Comparison of ENCODE assay signal across 10 cellular contexts in the genomic region with DNA sequence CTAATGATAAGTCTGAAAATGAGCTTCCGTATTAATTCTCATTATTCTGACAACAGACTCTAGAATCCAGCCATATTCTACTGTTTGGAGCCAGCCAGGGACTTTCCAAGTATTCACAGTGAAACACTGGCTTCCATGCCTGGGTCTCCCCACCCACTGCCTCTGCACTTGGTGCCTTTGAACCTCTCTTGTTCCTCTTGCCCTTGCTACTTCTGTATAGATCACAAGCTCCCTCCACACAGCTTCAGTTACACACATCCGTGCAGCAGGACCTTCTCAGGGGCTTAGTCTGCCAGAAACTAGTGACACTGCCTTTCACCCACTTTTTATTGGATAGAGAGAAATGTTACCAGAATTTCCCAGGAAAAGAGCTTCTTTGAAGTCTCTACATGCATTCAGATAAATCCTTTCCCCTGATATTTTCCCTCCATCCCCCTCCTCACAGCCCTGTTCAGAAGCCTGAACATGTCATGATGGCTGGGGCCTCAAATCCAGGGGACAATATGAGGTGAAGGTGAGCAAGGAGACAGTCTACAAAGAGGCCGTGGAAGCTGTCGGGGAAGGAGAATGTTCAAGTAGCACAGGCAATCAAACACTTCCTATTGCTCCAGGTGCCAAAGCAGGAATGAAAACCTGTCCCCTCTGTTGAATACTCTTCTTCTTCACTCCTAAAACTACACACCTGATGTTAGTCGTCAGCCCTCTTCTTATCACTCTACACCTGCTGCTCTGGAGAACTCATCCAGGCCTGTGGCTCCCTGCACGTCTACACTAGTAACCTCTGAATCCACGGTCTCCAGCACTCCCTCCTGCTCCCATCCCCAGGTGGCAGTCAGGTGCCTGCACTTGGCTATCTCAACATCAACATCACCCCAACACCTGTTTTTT. TPM values are rescaled to one million over a fixed set of nuclear protein-coding genes. Genes with fewer than 3 reads are reported as not detected.
DNase-seq lines count a peak whose midpoint lies in the region; ATAC-seq, FAIRE-seq and TF ChIP-seq lines count a peak whose summit lies in the region.
"Had no signal": no experiment of that assay in that cellular context is flagged by ENCODE, and none has a peak within 500 bp of the region (broad histone marks: within the 10 kb centered on the region; RNA-seq: fewer than 3 reads in every experiment).

No MANE protein-coding gene starts in this region.

- no peaks in the 10 kb centered on the region for H3K36me3 ChIP-seq in HepG2 (replicated peaks in 1 of 2; ENCODE audit: control insufficient read depth in 1 of 2, insufficient read depth in 2 of 2, low read length in 2 of 2)

- no peak for TF ChIP-seq CTCF in activated CD8-positive, alpha-beta T cell treated with anti-CD3 and anti-CD28 coated beads for 36 hours (IDR thresholded peaks at IDR 0.05)
- TF ChIP-seq CTCF in HepG2 (CRISPR knock-in tag; IDR thresholded peaks at IDR 0.05), result no peak
- no peak for TF ChIP-seq CTCF in D721Med (IDR thresholded peaks at IDR 0.05; ENCODE audit: insufficient read depth, missing control alignments)

- H3K27ac ChIP-seq in HepG2 (ENCODE audit: extremely low read length, insufficient read depth, low read length), result no peak overlapping the region

- H3K9ac ChIP-seq in HepG2 (ENCODE audit: insufficient read depth, low read depth, low read length), result no peak overlapping the region

- H3K36me3 Mint-ChIP-seq in activated naive CD4-positive, alpha-beta T cell treated with anti-CD3 and anti-CD28 coated beads, Interleukin-2, amount 50 U/mL, for 72 hours, result no peaks in the 10 kb centered on the region
- no peaks in the 10 kb centered on the region for H3K36me3 Mint-ChIP-seq in activated CD8-positive, alpha-beta T cell treated with anti-CD3 and anti-CD28 coated beads for 36 hours (ENCODE audit: low read depth)

- H3K27ac Mint-ChIP-seq in activated naive CD4-positive, alpha-beta T cell treated with anti-CD3 and anti-CD28 coated beads, Interleukin-2, amount 50 U/mL, for 72 hours, result peak overlapping the region in 1 of 2 donors; percentile 42
- H3K27ac Mint-ChIP-seq in activated CD8-positive, alpha-beta T cell treated with anti-CD3 and anti-CD28 coated beads for 36 hours, result peak overlapping the region; percentile 16

- H3K27me3 Mint-ChIP-seq in activated CD8-positive, alpha-beta T cell treated with anti-CD3 and anti-CD28 coated beads for 36 hours, result peaks cover 8% of the 10 kb centered on the region

- TF ChIP-seq EP300 in HepG2 (IDR thresholded peaks at IDR 0.05; ENCODE audit: low read depth in 2 of 2, low read length in 2 of 2) (no peak), HepG2 (CRISPR knock-in tag; IDR thresholded peaks at IDR 0.05; ENCODE audit: borderline replicate concordance) (no peak)

- no peak for TF ChIP-seq POLR2A in HepG2 (IDR thresholded peaks at IDR 0.05; ENCODE audit: insufficient read depth in 1 of 2, low read depth in 2 of 2, low read length in 2 of 2)

- CTCF ChIA-PET in activated CD8-positive, alpha-beta T cell treated with anti-CD3 and anti-CD28 coated beads for 36 hours (lab: Charles Lee), result interaction anchor here (0.8 to 2.2 kb wide), 5 partner anchors 13 to 161 kb away, joined by 3 to 6 read pairs (median 4); no protein-coding TSS in a partner anchor
- CTCF ChIA-PET in HepG2 (lab: Yijun Ruan, JAX; ENCODE audit: low intra/inter-chr PET ratio, low total read pairs), result no interaction called here

- H3K4me3 Mint-ChIP-seq in activated CD8-positive, alpha-beta T cell treated with anti-CD3 and anti-CD28 coated beads for 36 hours, result no peak overlapping the region

- FAIRE-seq in HepG2 (lab: Jason Lieb, UNC), result no peak
- FAIRE-seq in D721Med (lab: Jason Lieb, UNC), result no peak

- no peak for DNase-seq in activated naive CD4-positive, alpha-beta T cell treated with anti-CD3 and anti-CD28 coated beads, Interleukin-2, amount 50 U/mL, for 72 hours (ENCODE audit: low spot score in 2 of 2)
- no peak for DNase-seq in activated naive CD4-positive, alpha-beta T cell treated with Interleukin-2 at 50 U/mL for 16 hours
- DNase-seq in activated CD8-positive, alpha-beta T cell treated with anti-CD3 and anti-CD28 coated beads for 36 hours, result peak; percentile 40
- DNase-seq in HepG2 (ENCODE audit: low spot score) (no peak), D721Med (ENCODE audit: insufficient read length, low spot score) (no peak), HCEC 1CT (no peak), HPDE6-E6E7 (ENCODE audit: extremely low spot score) (no peak)
- DNase-seq: DND-41 had no signal

- intact Hi-C loops in activated CD8-positive, alpha-beta T cell treated with anti-CD3 and anti-CD28 coated beads for 36 hours (cut with micrococcal nuclease), result no loop called here
- intact Hi-C loops in HepG2 (cut with micrococcal nuclease; ENCODE audit: unreplicated experiment), result no loop called here

- POLR2A ChIA-PET in activated CD8-positive, alpha-beta T cell treated with anti-CD3 and anti-CD28 coated beads for 36 hours (lab: Charles Lee), result interaction anchor here (0.9 to 1.4 kb wide), 2 partner anchors 29 to 184 kb away, joined by 3 read pairs; no protein-coding TSS in a partner anchor
- POLR2A ChIA-PET in HepG2 (lab: Yijun Ruan, JAX), result no interaction called here

- H3K4me1 ChIP-seq in HepG2 (ENCODE audit: insufficient read depth, low read length), result no peaks in the 10 kb centered on the region

- H3K27me3 ChIP-seq in HepG2 (ENCODE audit: control insufficient read depth in 1 of 2, insufficient read depth in 2 of 2, low read length in 2 of 2), result no peaks in the 10 kb centered on the region; a peak in 1 of 5 replicates

- WGBS in HepG2 (ENCODE audit: low lambda C conversion rate), result 13% methylated on average over 7 of the region's 7 CpGs

- BruUV-seq in HepG2 (replicated peaks; lab: Mats Ljungman, UMichigan), result no TSS peak

- no peak overlapping the region for H3K4me3 ChIP-seq in HepG2 (replicated peaks in 1 of 3; ENCODE audit: insufficient read depth in 1 of 3, low read depth in 2 of 3, low read length in 3 of 3)

- no peak overlapping the region for H2AFZ ChIP-seq in HepG2 (ENCODE audit: low read length)

- H3K9me3 ChIP-seq in HepG2 (ENCODE audit: low read length), result no peaks in the 10 kb centered on the region

- no peaks in the 10 kb centered on the region for H3K9me3 Mint-ChIP-seq in activated naive CD4-positive, alpha-beta T cell treated with anti-CD3 and anti-CD28 coated beads, Interleukin-2, amount 50 U/mL, for 72 hours
- H3K9me3 Mint-ChIP-seq in activated CD8-positive, alpha-beta T cell treated with anti-CD3 and anti-CD28 coated beads for 36 hours, result peaks cover 2% of the 10 kb centered on the region

- in situ Hi-C loops in HepG2 (cut with HindIII; ENCODE audit: extremely low pct_ligation_motif_present, low pct_unique_long_range_greater_than_20kb), result no loop called here

- H4K20me1 ChIP-seq in HepG2 (ENCODE audit: insufficient read depth, low read length), result no peaks in the 10 kb centered on the region

- peak; percentile 68 to 79 for ATAC-seq in activated naive CD4-positive, alpha-beta T cell treated with anti-CD3 and anti-CD28 coated beads, Interleukin-2, amount 50 U/mL, for 72 hours
- ATAC-seq in HG03039 (IDR thresholded peaks at IDR 0.05; ENCODE audit: unreplicated experiment), result peak; percentile 71
- peak; percentile 85 for ATAC-seq in activated CD8-positive, alpha-beta T cell treated with anti-CD3 and anti-CD28 coated beads for 36 hours
- no peak for ATAC-seq in HepG2

- no peaks in the 10 kb centered on the region for H3K79me2 ChIP-seq in HepG2 (ENCODE audit: insufficient read depth, low read length)

- no peak overlapping the region for H3K4me2 ChIP-seq in HepG2 (ENCODE audit: low read depth, low read length)

- TF ChIP-seq RAD21 in HepG2 (CRISPR knock-in tag; IDR thresholded peaks at IDR 0.05), result no peak

- peaks cover 13% of the 10 kb centered on the region for H3K4me1 Mint-ChIP-seq in activated CD8-positive, alpha-beta T cell treated with anti-CD3 and anti-CD28 coated beads for 36 hours (ENCODE audit: low read depth)

RNA-seq across cellular contexts. Expression of gene HLA-DOA, which starts 20.1 kb away (rescaled TPM):
- 1 to 10 TPM; 1.8 to 3.2 TPM for total RNA-seq in activated naive CD4-positive, alpha-beta T cell treated with anti-CD3 and anti-CD28 coated beads, Interleukin-2, amount 50 U/mL, for 72 hours
- 1 to 10 TPM; 6.4 to 8.1 TPM for total RNA-seq in activated CD8-positive, alpha-beta T cell treated with anti-CD3 and anti-CD28 coated beads for 36 hours
- 0.07 and 0.09 TPM in 2 replicates for total RNA-seq in HepG2 (2016; rRNA removed; fragmentation: Illumina TruSeq; extraction: Trizol)
- total RNA-seq in HepG2 (2016; cell fraction: cytosol; rRNA removed; fragmentation: Illumina TruSeq; extraction: Trizol; ENCODE audit: low read depth), result not detected in 2 replicates
- 0.04 TPM in 1 of 2 replicates, not detected in the other for total RNA-seq in HepG2 (2016; cell fraction: insoluble cytoplasmic fraction; rRNA removed; fragmentation: Illumina TruSeq; extraction: Trizol)
- 0.06 TPM in 1 of 2 replicates, not detected in the other for total RNA-seq in HepG2 (2016; cell fraction: membrane; rRNA removed; fragmentation: Illumina TruSeq; extraction: Trizol)
- total RNA-seq in HepG2 (2016; cell fraction: nucleus; rRNA removed; fragmentation: Illumina TruSeq; extraction: Trizol), result 0.09 TPM in 1 of 2 replicates, not detected in the other
- 0.03 TPM in 1 of 2 replicates, not detected in the other for polyA plus RNA-seq in HepG2 (2011; rRNA removed)
- polyA plus RNA-seq in HepG2 (2011; cell fraction: cytosol; rRNA removed), result 0.04 TPM in 1 of 2 replicates, not detected in the other
- not detected in 2 replicates for polyA plus RNA-seq in HepG2 (2011; cell fraction: nucleus; rRNA removed)
- not detected in 2 replicates for polyA plus RNA-seq in HepG2 (2012)
- not detected in 2 replicates for polyA plus RNA-seq in HepG2 (2016; cell fraction: cytosol; fragmentation: Illumina TruSeq; extraction: Trizol; ENCODE audit: low read depth)
- polyA plus RNA-seq in HepG2 (2016; cell fraction: insoluble cytoplasmic fraction; fragmentation: Illumina TruSeq; extraction: Trizol; ENCODE audit: low read depth), result 0.07 TPM in 1 of 2 replicates, not detected in the other
- polyA plus RNA-seq in HepG2 (2016; cell fraction: membrane; fragmentation: Illumina TruSeq; extraction: Trizol; ENCODE audit: low read depth), result not detected in 2 replicates
- 0.63 TPM in 1 of 2 replicates, not detected in the other for polyA plus RNA-seq in HepG2 (2016; cell fraction: nucleus; fragmentation: Illumina TruSeq; extraction: Trizol; ENCODE audit: insufficient read depth, low read depth)
- 0.30 TPM in 1 of 2 replicates, not detected in the other for polyA minus RNA-seq in HepG2 (2011; rRNA and poly(A)+ RNA removed; ENCODE audit: low replicate concordance)
- polyA minus RNA-seq in HepG2 (2011; cell fraction: cytosol; rRNA and poly(A)+ RNA removed), result not detected in 2 replicates
- polyA minus RNA-seq in HepG2 (2011; cell fraction: nucleus; rRNA and poly(A)+ RNA removed), result not detected in 2 replicates
- total RNA-seq: pulmonary artery endothelial cell had no signal

RNA-seq across cellular contexts. Expression of gene HLA-DPA1, which starts 43.9 kb away (rescaled TPM):
- total RNA-seq in activated naive CD4-positive, alpha-beta T cell treated with anti-CD3 and anti-CD28 coated beads, Interleukin-2, amount 50 U/mL, for 72 hours, result 10 to 100 TPM; 24.4 to 45.8 TPM
- total RNA-seq in activated CD8-positive, alpha-beta T cell treated with anti-CD3 and anti-CD28 coated beads for 36 hours, result 10 to 100 TPM; 27.6 to 27.9 TPM
- not detected in 2 replicates for total RNA-seq in HepG2 (2016; rRNA removed; fragmentation: Illumina TruSeq; extraction: Trizol)
- total RNA-seq in HepG2 (2016; cell fraction: cytosol; rRNA removed; fragmentation: Illumina TruSeq; extraction: Trizol; ENCODE audit: low read depth), result not detected in 2 replicates
- total RNA-seq in HepG2 (2016; cell fraction: insoluble cytoplasmic fraction; rRNA removed; fragmentation: Illumina TruSeq; extraction: Trizol), result not detected in 2 replicates
- not detected in 2 replicates for total RNA-seq in HepG2 (2016; cell fraction: membrane; rRNA removed; fragmentation: Illumina TruSeq; extraction: Trizol)
- not detected in 2 replicates for total RNA-seq in HepG2 (2016; cell fraction: nucleus; rRNA removed; fragmentation: Illumina TruSeq; extraction: Trizol)
- polyA plus RNA-seq in HepG2 (2011; rRNA removed), result not detected in 2 replicates
- 0.05 and 0.18 TPM in 2 replicates for polyA plus RNA-seq in HepG2 (2011; cell fraction: cytosol; rRNA removed)
- not detected in 2 replicates for polyA plus RNA-seq in HepG2 (2011; cell fraction: nucleus; rRNA removed)
- polyA plus RNA-seq in HepG2 (2012), result not detected in 2 replicates
- not detected in 2 replicates for polyA plus RNA-seq in HepG2 (2016; cell fraction: cytosol; fragmentation: Illumina TruSeq; extraction: Trizol; ENCODE audit: low read depth)
- polyA plus RNA-seq in HepG2 (2016; cell fraction: insoluble cytoplasmic fraction; fragmentation: Illumina TruSeq; extraction: Trizol; ENCODE audit: low read depth), result not detected in 2 replicates
- not detected in 2 replicates for polyA plus RNA-seq in HepG2 (2016; cell fraction: membrane; fragmentation: Illumina TruSeq; extraction: Trizol; ENCODE audit: low read depth)
- not detected in 2 replicates for polyA plus RNA-seq in HepG2 (2016; cell fraction: nucleus; fragmentation: Illumina TruSeq; extraction: Trizol; ENCODE audit: insufficient read depth, low read depth)
- 0.77 TPM in 1 of 2 replicates, not detected in the other for polyA minus RNA-seq in HepG2 (2011; rRNA and poly(A)+ RNA removed; ENCODE audit: low replicate concordance)
- polyA minus RNA-seq in HepG2 (2011; cell fraction: cytosol; rRNA and poly(A)+ RNA removed), result not detected in 2 replicates
- polyA minus RNA-seq in HepG2 (2011; cell fraction: nucleus; rRNA and poly(A)+ RNA removed), result not detected in 2 replicates

RNA-seq across cellular contexts. Expression of gene HLA-DPB1, which starts 46.2 kb away (rescaled TPM):
- total RNA-seq in activated naive CD4-positive, alpha-beta T cell treated with anti-CD3 and anti-CD28 coated beads, Interleukin-2, amount 50 U/mL, for 72 hours, result 10 to 100 TPM; 10.6 to 39.0 TPM
- 10 to 100 TPM; 12.3 to 14.8 TPM for total RNA-seq in activated CD8-positive, alpha-beta T cell treated with anti-CD3 and anti-CD28 coated beads for 36 hours
- total RNA-seq in HepG2 (2016; rRNA removed; fragmentation: Illumina TruSeq; extraction: Trizol), result not detected in 2 replicates
- not detected in 2 replicates for total RNA-seq in HepG2 (2016; cell fraction: cytosol; rRNA removed; fragmentation: Illumina TruSeq; extraction: Trizol; ENCODE audit: low read depth)
- not detected in 2 replicates for total RNA-seq in HepG2 (2016; cell fraction: insoluble cytoplasmic fraction; rRNA removed; fragmentation: Illumina TruSeq; extraction: Trizol)
- total RNA-seq in HepG2 (2016; cell fraction: membrane; rRNA removed; fragmentation: Illumina TruSeq; extraction: Trizol), result not detected in 2 replicates
- not detected in 2 replicates for total RNA-seq in HepG2 (2016; cell fraction: nucleus; rRNA removed; fragmentation: Illumina TruSeq; extraction: Trizol)
- polyA plus RNA-seq in HepG2 (2011; rRNA removed), result not detected in 2 replicates
- 0.09 TPM in 1 of 2 replicates, not detected in the other for polyA plus RNA-seq in HepG2 (2011; cell fraction: cytosol; rRNA removed)
- polyA plus RNA-seq in HepG2 (2011; cell fraction: nucleus; rRNA removed), result 0.21 and 0.23 TPM in 2 replicates
- polyA plus RNA-seq in HepG2 (2012), result not detected in 2 replicates
- not detected in 2 replicates for polyA plus RNA-seq in HepG2 (2016; cell fraction: cytosol; fragmentation: Illumina TruSeq; extraction: Trizol; ENCODE audit: low read depth)
- not detected in 2 replicates for polyA plus RNA-seq in HepG2 (2016; cell fraction: insoluble cytoplasmic fraction; fragmentation: Illumina TruSeq; extraction: Trizol; ENCODE audit: low read depth)
- not detected in 2 replicates for polyA plus RNA-seq in HepG2 (2016; cell fraction: membrane; fragmentation: Illumina TruSeq; extraction: Trizol; ENCODE audit: low read depth)
- polyA plus RNA-seq in HepG2 (2016; cell fraction: nucleus; fragmentation: Illumina TruSeq; extraction: Trizol; ENCODE audit: insufficient read depth, low read depth), result not detected in 2 replicates
- polyA minus RNA-seq in HepG2 (2011; rRNA and poly(A)+ RNA removed; ENCODE audit: low replicate concordance), result 0.63 TPM in 1 of 2 replicates, not detected in the other
- polyA minus RNA-seq in HepG2 (2011; cell fraction: cytosol; rRNA and poly(A)+ RNA removed), result not detected in 2 replicates
- polyA minus RNA-seq in HepG2 (2011; cell fraction: nucleus; rRNA and poly(A)+ RNA removed), result not detected in 2 replicates

Comparison
In these comparisons a context has a peak if more than half of its experiments do, and no peak if none do; other contexts are left out.
1. RNA of gene HLA-DPA1, which starts 43.9 kb away (total RNA-seq): 24.4 to 45.8 TPM in activated naive CD4-positive, alpha-beta T cell treated with anti-CD3 and anti-CD28 coated beads, Interleukin-2, amount 50 U/mL, for 72 hours and 27.6 to 27.9 TPM in activated CD8-positive, alpha-beta T cell treated with anti-CD3 and anti-CD28 coated beads for 36 hours; not detected in HepG2; every median in the first group is over 10 times any median in the second.
2. RNA of gene HLA-DPB1, which starts 46.2 kb away (total RNA-seq): 10.6 to 39.0 TPM in activated naive CD4-positive, alpha-beta T cell treated with anti-CD3 and anti-CD28 coated beads, Interleukin-2, amount 50 U/mL, for 72 hours and 12.3 to 14.8 TPM in activated CD8-positive, alpha-beta T cell treated with anti-CD3 and anti-CD28 coated beads for 36 hours; not detected in HepG2; every median in the first group is over 10 times any median in the second.